11 cellular contexts compared by ENCODE assay signal in genomic region chr12:46492471-46493351, GRCh38.
DNase-seq lines count a peak whose midpoint lies in the region; ATAC-seq and TF ChIP-seq lines count a peak whose summit lies in the region.
"Had no signal": no experiment of that assay in that cellular context is flagged by ENCODE, and none has a peak within 500 bp of the region (broad histone marks: within the 10 kb centered on the region; RNA-seq: fewer than 3 reads in every experiment).

No MANE protein-coding gene starts in this region.

- no peaks in the 10 kb centered on the region for H3K9me3 ChIP-seq in mesodermal cell (ENCODE audit: control insufficient read depth, low read length)

- TF ChIP-seq CTCF in AG10803 (conservative IDR thresholded peaks at IDR 0.05; ENCODE audit: low read length): no peak

- 60 to 77% methylated on average over 1 to 2 of the region's 10 CpGs for WGBS in mesodermal cell (ENCODE audit: insufficient coverage in 2 of 2), 2 experiments

- H3K36me3 ChIP-seq in mesodermal cell (ENCODE audit: control insufficient read depth, insufficient read depth, low read length): no peaks in the 10 kb centered on the region

- no peak overlapping the region for H3K4me3 ChIP-seq in AG10803 (ENCODE audit: low read length)
- H3K4me3 ChIP-seq in mesodermal cell (ENCODE audit: extremely low read depth, insufficient read depth, low read length, poor library complexity, severe bottlenecking): no peak overlapping the region

- H3K4me1 ChIP-seq in mesodermal cell (ENCODE audit: control insufficient read depth, insufficient read depth, low read length, poor library complexity, severe bottlenecking): peaks cover 40% of the 10 kb centered on the region

- ATAC-seq in HG02678 (IDR thresholded peaks at IDR 0.05; ENCODE audit: unreplicated experiment): no peak
- ATAC-seq: effector memory CD8-positive, alpha-beta T cell had no signal

- peak; percentile 69 for DNase-seq in AG10803 (ENCODE audit: low read depth)
- DNase-seq in NCI-H2029 (lab: John Stamatoyannopoulos, UW): peak; percentile 0
- peak; percentile 94 for DNase-seq in dermis blood vessel endothelial cell
- DNase-seq in cerebellum (ENCODE audit: low spot score): no peak
- DNase-seq in activated T-cell treated with anti-CD3 and anti-CD28 coated beads for 4 hours: no peak
- DNase-seq in HuH-7.5 (ENCODE audit: low spot score): no peak
- DNase-seq: activated CD4-positive, CD25-positive, alpha-beta regulatory T cell; effector memory CD8-positive, alpha-beta T cell; right cardiac atrium had no signal

- peak overlapping the region; percentile 85 for H3K27ac ChIP-seq in mesodermal cell (ENCODE audit: low read depth, low read length, severe bottlenecking)

Comparison
In these comparisons a context has a peak if more than half of its experiments do, and no peak if none do; other contexts are left out.
1. DNase-seq: peak in AG10803 (single experiment), NCI-H2029 (single experiment) and dermis blood vessel endothelial cell (single experiment); none in cerebellum (single experiment), activated T-cell treated with anti-CD3 and anti-CD28 coated beads for 4 hours (single experiment) and HuH-7.5 (single experiment).